ENCODE assay signal across 1 cellular context in genomic region chr4:74202062-74202586, GRCh38.
TF ChIP-seq lines count a peak whose summit lies in the region.

No MANE protein-coding gene starts in this region.

TF ChIP-seq in HepG2, 621 proteins besides CTCF, POLR2A, EP300 and RAD21 (continued from another document and continues in another):
- TF ChIP-seq ZBTB39 (CRISPR knock-in tag; IDR thresholded peaks at IDR 0.05) (no peak), SP140L (CRISPR knock-in tag; IDR thresholded peaks at IDR 0.05; ENCODE audit: borderline replicate concordance) (no peak), AGO1 (IDR thresholded peaks at IDR 0.05; ENCODE audit: low read depth, low read length, poor library complexity, severe bottlenecking) (no peak), ZNF510 (CRISPR knock-in tag; IDR thresholded peaks at IDR 0.05; ENCODE audit: low read depth) (no peak), HNRNPL (IDR thresholded peaks at IDR 0.05; ENCODE audit: low read depth, low read length) (no peak), FOXM1 (CRISPR knock-in tag; IDR thresholded peaks at IDR 0.05) (no peak), ETS1 (CRISPR knock-in tag; IDR thresholded peaks at IDR 0.05) (no peak), FOXC1 (CRISPR knock-in tag; IDR thresholded peaks at IDR 0.05; ENCODE audit: borderline replicate concordance) (no peak), SOX13 (IDR thresholded peaks at IDR 0.05) (peak; percentile 87), SOX13 (CRISPR knock-in tag; conservative IDR thresholded peaks at IDR 0.05 in 1 of 2, IDR thresholded peaks at IDR 0.05 in 1 of 2) (peak in 1 of 2 experiments; percentile 97; a peak in 2 of 4 replicates), ZNF180 (CRISPR knock-in tag; IDR thresholded peaks at IDR 0.05; ENCODE audit: borderline replicate concordance, low read depth) (no peak), ZNF20 (CRISPR knock-in tag; IDR thresholded peaks at IDR 0.05) (no peak), HCFC1 (IDR thresholded peaks at IDR 0.05; ENCODE audit: low read depth, low read length) (no peak), SIN3A (IDR thresholded peaks at IDR 0.05; ENCODE audit: borderline replicate concordance, low read depth, low read length) (no peak), RBAK (CRISPR knock-in tag; IDR thresholded peaks at IDR 0.05) (no peak), REXO4 (CRISPR knock-in tag; IDR thresholded peaks at IDR 0.05; ENCODE audit: borderline replicate concordance) (no peak), KLF11 (CRISPR knock-in tag; IDR thresholded peaks at IDR 0.05) (no peak), ZNF615 (CRISPR knock-in tag; IDR thresholded peaks at IDR 0.05; ENCODE audit: borderline replicate concordance) (no peak), TFE3 (CRISPR knock-in tag; IDR thresholded peaks at IDR 0.05) (peak; percentile 90), ARID5B (CRISPR knock-in tag; IDR thresholded peaks at IDR 0.05) (peak; percentile 100), ZNF251 (CRISPR knock-in tag; IDR thresholded peaks at IDR 0.05) (no peak), SMAD1 (CRISPR knock-in tag; IDR thresholded peaks at IDR 0.05; ENCODE audit: borderline replicate concordance, low read depth) (no peak), PRPF4 (IDR thresholded peaks at IDR 0.05; ENCODE audit: low read depth, low read length, poor library complexity, severe bottlenecking) (no peak), RBFOX2 (IDR thresholded peaks at IDR 0.05; ENCODE audit: low read depth, low read length) (no peak), SP4 (CRISPR knock-in tag; IDR thresholded peaks at IDR 0.05) (no peak), ZNF430 (CRISPR knock-in tag; IDR thresholded peaks at IDR 0.05) (no peak), MLXIP (CRISPR knock-in tag; IDR thresholded peaks at IDR 0.05; ENCODE audit: borderline replicate concordance) (no peak), ZFP91 (CRISPR knock-in tag; IDR thresholded peaks at IDR 0.05; ENCODE audit: borderline replicate concordance) (no peak)
- TF ChIP-seq, protein P1, sequence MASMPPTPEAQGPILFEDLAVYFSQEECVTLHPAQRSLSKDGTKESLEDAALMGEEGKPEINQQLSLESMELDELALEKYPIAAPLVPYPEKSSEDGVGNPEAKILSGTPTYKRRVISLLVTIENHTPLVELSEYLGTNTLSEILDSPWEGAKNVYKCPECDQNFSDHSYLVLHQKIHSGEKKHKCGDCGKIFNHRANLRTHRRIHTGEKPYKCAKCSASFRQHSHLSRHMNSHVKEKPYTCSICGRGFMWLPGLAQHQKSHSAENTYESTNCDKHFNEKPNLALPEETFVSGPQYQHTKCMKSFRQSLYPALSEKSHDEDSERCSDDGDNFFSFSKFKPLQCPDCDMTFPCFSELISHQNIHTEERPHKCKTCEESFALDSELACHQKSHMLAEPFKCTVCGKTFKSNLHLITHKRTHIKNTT (CRISPR knock-in tag; IDR thresholded peaks at IDR 0.05), result no peak
- TF ChIP-seq, protein P2, sequence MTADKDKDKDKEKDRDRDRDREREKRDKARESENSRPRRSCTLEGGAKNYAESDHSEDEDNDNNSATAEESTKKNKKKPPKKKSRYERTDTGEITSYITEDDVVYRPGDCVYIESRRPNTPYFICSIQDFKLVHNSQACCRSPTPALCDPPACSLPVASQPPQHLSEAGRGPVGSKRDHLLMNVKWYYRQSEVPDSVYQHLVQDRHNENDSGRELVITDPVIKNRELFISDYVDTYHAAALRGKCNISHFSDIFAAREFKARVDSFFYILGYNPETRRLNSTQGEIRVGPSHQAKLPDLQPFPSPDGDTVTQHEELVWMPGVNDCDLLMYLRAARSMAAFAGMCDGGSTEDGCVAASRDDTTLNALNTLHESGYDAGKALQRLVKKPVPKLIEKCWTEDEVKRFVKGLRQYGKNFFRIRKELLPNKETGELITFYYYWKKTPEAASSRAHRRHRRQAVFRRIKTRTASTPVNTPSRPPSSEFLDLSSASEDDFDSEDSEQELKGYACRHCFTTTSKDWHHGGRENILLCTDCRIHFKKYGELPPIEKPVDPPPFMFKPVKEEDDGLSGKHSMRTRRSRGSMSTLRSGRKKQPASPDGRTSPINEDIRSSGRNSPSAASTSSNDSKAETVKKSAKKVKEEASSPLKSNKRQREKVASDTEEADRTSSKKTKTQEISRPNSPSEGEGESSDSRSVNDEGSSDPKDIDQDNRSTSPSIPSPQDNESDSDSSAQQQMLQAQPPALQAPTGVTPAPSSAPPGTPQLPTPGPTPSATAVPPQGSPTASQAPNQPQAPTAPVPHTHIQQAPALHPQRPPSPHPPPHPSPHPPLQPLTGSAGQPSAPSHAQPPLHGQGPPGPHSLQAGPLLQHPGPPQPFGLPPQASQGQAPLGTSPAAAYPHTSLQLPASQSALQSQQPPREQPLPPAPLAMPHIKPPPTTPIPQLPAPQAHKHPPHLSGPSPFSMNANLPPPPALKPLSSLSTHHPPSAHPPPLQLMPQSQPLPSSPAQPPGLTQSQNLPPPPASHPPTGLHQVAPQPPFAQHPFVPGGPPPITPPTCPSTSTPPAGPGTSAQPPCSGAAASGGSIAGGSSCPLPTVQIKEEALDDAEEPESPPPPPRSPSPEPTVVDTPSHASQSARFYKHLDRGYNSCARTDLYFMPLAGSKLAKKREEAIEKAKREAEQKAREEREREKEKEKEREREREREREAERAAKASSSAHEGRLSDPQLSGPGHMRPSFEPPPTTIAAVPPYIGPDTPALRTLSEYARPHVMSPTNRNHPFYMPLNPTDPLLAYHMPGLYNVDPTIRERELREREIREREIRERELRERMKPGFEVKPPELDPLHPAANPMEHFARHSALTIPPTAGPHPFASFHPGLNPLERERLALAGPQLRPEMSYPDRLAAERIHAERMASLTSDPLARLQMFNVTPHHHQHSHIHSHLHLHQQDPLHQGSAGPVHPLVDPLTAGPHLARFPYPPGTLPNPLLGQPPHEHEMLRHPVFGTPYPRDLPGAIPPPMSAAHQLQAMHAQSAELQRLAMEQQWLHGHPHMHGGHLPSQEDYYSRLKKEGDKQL (CRISPR knock-in tag; IDR thresholded peaks at IDR 0.05; ENCODE audit: low read depth), result peak; percentile 100
- TF ChIP-seq, protein P3, sequence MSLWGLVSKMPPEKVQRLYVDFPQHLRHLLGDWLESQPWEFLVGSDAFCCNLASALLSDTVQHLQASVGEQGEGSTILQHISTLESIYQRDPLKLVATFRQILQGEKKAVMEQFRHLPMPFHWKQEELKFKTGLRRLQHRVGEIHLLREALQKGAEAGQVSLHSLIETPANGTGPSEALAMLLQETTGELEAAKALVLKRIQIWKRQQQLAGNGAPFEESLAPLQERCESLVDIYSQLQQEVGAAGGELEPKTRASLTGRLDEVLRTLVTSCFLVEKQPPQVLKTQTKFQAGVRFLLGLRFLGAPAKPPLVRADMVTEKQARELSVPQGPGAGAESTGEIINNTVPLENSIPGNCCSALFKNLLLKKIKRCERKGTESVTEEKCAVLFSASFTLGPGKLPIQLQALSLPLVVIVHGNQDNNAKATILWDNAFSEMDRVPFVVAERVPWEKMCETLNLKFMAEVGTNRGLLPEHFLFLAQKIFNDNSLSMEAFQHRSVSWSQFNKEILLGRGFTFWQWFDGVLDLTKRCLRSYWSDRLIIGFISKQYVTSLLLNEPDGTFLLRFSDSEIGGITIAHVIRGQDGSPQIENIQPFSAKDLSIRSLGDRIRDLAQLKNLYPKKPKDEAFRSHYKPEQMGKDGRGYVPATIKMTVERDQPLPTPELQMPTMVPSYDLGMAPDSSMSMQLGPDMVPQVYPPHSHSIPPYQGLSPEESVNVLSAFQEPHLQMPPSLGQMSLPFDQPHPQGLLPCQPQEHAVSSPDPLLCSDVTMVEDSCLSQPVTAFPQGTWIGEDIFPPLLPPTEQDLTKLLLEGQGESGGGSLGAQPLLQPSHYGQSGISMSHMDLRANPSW (CRISPR knock-in tag; IDR thresholded peaks at IDR 0.05; ENCODE audit: borderline replicate concordance), result peak; percentile 49; the same call in 1 of the 2 replicates
